ENCODE assay signal across 17 cellular contexts in genomic region chr3:14228611-14229470, GRCh38. TPM values are rescaled to one million over a fixed set of nuclear protein-coding genes. Genes with fewer than 3 reads are reported as not detected.
A peak's percentile ranks its signal among the peaks of the same experiment; 100 is the strongest.
DNase-seq lines count a peak whose midpoint lies in the region; ATAC-seq and TF ChIP-seq lines count a peak whose summit lies in the region.
"Had no signal": no experiment of that assay in that cellular context is flagged by ENCODE, and none has a peak within 500 bp of the region (broad histone marks: within the 10 kb centered on the region; RNA-seq: fewer than 3 reads in every experiment).

No MANE protein-coding gene starts in this region.

- H3K4me3 ChIP-seq in BLaER1: no peak overlapping the region
- no peak overlapping the region for H3K4me3 ChIP-seq in HEK293 (ENCODE audit: low read depth, low read length)
- H3K4me3 ChIP-seq in PC-3 (ENCODE audit: low read length): peak overlapping the region; percentile 47
- H3K4me3 ChIP-seq: adrenal gland had no signal

- ATAC-seq in PC-3: peak; percentile 71
- ATAC-seq in Right ventricle myocardium inferior: no peak
- no peak for ATAC-seq in GM18909 (IDR thresholded peaks at IDR 0.05; ENCODE audit: poor library complexity, unreplicated experiment)
- no peak for ATAC-seq in WTC11
- ATAC-seq in GM21723 (IDR thresholded peaks at IDR 0.05; ENCODE audit: unreplicated experiment): no peak
- ATAC-seq: HCT116, sciatic nerve had no signal

- H3K36me3 ChIP-seq in BLaER1: no peaks in the 10 kb centered on the region
- no peaks in the 10 kb centered on the region for H3K36me3 ChIP-seq in HEK293 (ENCODE audit: control insufficient read depth in 2 of 2, insufficient read depth in 1 of 2, low read length in 2 of 2)
- H3K36me3 ChIP-seq in PC-3 (ENCODE audit: low read depth, low read length): 0 out of 2 replicates have a peak, but pooled peaks cover 2% of the 10 kb centered on the region
- H3K36me3 ChIP-seq: adrenal gland, WERI-Rb-1 had no signal

- POLR2A ChIA-PET in HEK293 (lab: Yijun Ruan, JAX): no interaction called here
- POLR2A ChIA-PET in PC-3 (lab: Charles Lee; ENCODE audit: unreplicated experiment): no interaction called here
- POLR2A ChIA-PET in WTC11 (lab: Charles Lee): no interaction called here

- peaks cover 7% of the 10 kb centered on the region for H3F3A ChIP-seq in PC-3 (ENCODE audit: low read length, unreplicated experiment)

- H2AFZ ChIP-seq in PC-3 (ENCODE audit: low read length): no peak overlapping the region

- H3K4me3 Mint-ChIP-seq in mesothelial cell of epicardium (no peak overlapping the region), WTC11 (no peak overlapping the region)
- H3K4me3 Mint-ChIP-seq: neural crest cell had no signal

- H3K9ac ChIP-seq in BLaER1: no peak overlapping the region
- peak overlapping the region; percentile 80 for H3K9ac ChIP-seq in PC-3 (ENCODE audit: low read length)

- H3K4me1 ChIP-seq in BLaER1: peaks cover 27% of the 10 kb centered on the region
- H3K4me1 ChIP-seq in HEK293 (ENCODE audit: control insufficient read depth, insufficient read depth, low read length): no peaks in the 10 kb centered on the region
- peaks cover 77% of the 10 kb centered on the region for H3K4me1 ChIP-seq in PC-3 (ENCODE audit: insufficient read depth, low read length)

- peaks cover 7% of the 10 kb centered on the region for H3K27me3 Mint-ChIP-seq in mesothelial cell of epicardium (ENCODE audit: low read depth)
- peaks cover 24% of the 10 kb centered on the region for H3K27me3 Mint-ChIP-seq in WTC11 (ENCODE audit: low read depth)

- no peak for TF ChIP-seq CTCF in HEK293 (tag by site-specific recombination; IDR thresholded peaks at IDR 0.05)
- TF ChIP-seq CTCF in PC-3 (conservative IDR thresholded peaks at IDR 0.05; ENCODE audit: low read depth, low read length): no peak
- no peak for TF ChIP-seq CTCF in mesothelial cell of epicardium (IDR thresholded peaks at IDR 0.05; ENCODE audit: unreplicated experiment)
- TF ChIP-seq CTCF in WTC11 (IDR thresholded peaks at IDR 0.05): no peak

- H3K4me1 Mint-ChIP-seq in mesothelial cell of epicardium: peaks cover 61% of the 10 kb centered on the region
- peaks cover 30% of the 10 kb centered on the region for H3K4me1 Mint-ChIP-seq in WTC11

- no TSS peak for BruUV-seq in PC-3 (replicated peaks; lab: Mats Ljungman, UMichigan)

- H4K20me1 ChIP-seq in BLaER1 (no peaks in the 10 kb centered on the region), PC-3 (ENCODE audit: low read length) (no peaks in the 10 kb centered on the region)

- DNase-seq in PC-3: peak; percentile 88
- DNase-seq in mesothelial cell of epicardium (ENCODE audit: low spot score in 2 of 2, unreplicated experiment in 2 of 2): no peak
- no peak for DNase-seq in Right ventricle myocardium inferior (ENCODE audit: missing footprints)
- no peak for DNase-seq in WTC11 (ENCODE audit: low spot score)
- DNase-seq: adrenal gland; central memory CD4-positive, alpha-beta T cell; effector CD4-positive, alpha-beta T cell; NCI-H1105; stimulated activated CD4-positive, alpha-beta T cell treated with anti-CD3 and anti-CD28 coated beads, Interleukin-1b, Interleukin-23, amount 100 ng/mL, for 48 hours; WERI-Rb-1 had no signal

- CTCF ChIA-PET in HEK293 (lab: Yijun Ruan, JAX): interaction anchor here (0.9 to 1.0 kb wide), 3 partner anchors 18 to 33 kb away, joined by 3 to 5 read pairs (median 3); no protein-coding TSS in a partner anchor
- CTCF ChIA-PET in PC-3 (lab: Charles Lee): interaction anchor here (2.0 kb wide), 1 partner anchor 25 kb away, joined by 10 read pairs; no protein-coding TSS in a partner anchor
- CTCF ChIA-PET in WTC11 (lab: Charles Lee): interaction anchor here (0.9 to 8.2 kb wide), 3 partner anchors 10 to 25 kb away, joined by 3 to 43 read pairs (median 8); no protein-coding TSS in a partner anchor

- no peaks in the 10 kb centered on the region for H3K79me2 ChIP-seq in PC-3 (ENCODE audit: low read length)

- intact Hi-C loops in PC-3 (cut with micrococcal nuclease) (no loop called here), Right ventricle myocardium inferior (cut with DNase I) (no loop called here)

- peaks cover 10% of the 10 kb centered on the region for H3K9me3 Mint-ChIP-seq in mesothelial cell of epicardium
- H3K9me3 Mint-ChIP-seq in WTC11: peaks cover 21% of the 10 kb centered on the region

- H3K9me2 ChIP-seq in PC-3 (replicated peaks; ENCODE audit: low read length): no peaks in the 10 kb centered on the region

- H3K27ac Mint-ChIP-seq in mesothelial cell of epicardium: peak overlapping the region; percentile 66
- H3K27ac Mint-ChIP-seq in WTC11: no peak overlapping the region

- H3K27me3 ChIP-seq in BLaER1 (no peaks in the 10 kb centered on the region), PC-3 (ENCODE audit: low read length) (no peaks in the 10 kb centered on the region)
- H3K27me3 ChIP-seq: adrenal gland had no signal

- H3K9me3 ChIP-seq in BLaER1 (peaks cover 5% of the 10 kb centered on the region), HEK293 (ENCODE audit: control insufficient read depth, insufficient read depth, low read depth, low read length) (no peaks in the 10 kb centered on the region), PC-3 (ENCODE audit: low read length) (peaks cover 5% of the 10 kb centered on the region)
- H3K9me3 ChIP-seq: adrenal gland had no signal

- H3K27ac ChIP-seq in BLaER1 (no peak overlapping the region), HEK293 (ENCODE audit: extremely low read depth, low read depth, low read length) (no peak overlapping the region), PC-3 (ENCODE audit: low read length) (peak overlapping the region; percentile 99)
- H3K27ac ChIP-seq: adrenal gland, WERI-Rb-1 had no signal

- H3K36me3 Mint-ChIP-seq in mesothelial cell of epicardium: peaks cover 10% of the 10 kb centered on the region
- H3K36me3 Mint-ChIP-seq in WTC11: peaks cover 16% of the 10 kb centered on the region

- peak overlapping the region; percentile 52 for H3K4me2 ChIP-seq in BLaER1
- H3K4me2 ChIP-seq in PC-3 (ENCODE audit: low read length): peak overlapping the region; percentile 72

TF ChIP-seq in HEK293, 187 proteins besides CTCF, POLR2A, EP300 and RAD21:
- TF ChIP-seq ZNF449 (tag by site-specific recombination; IDR thresholded peaks at IDR 0.05) (peak; percentile 89), ZNF513 (tag by site-specific recombination; IDR thresholded peaks at IDR 0.05) (no peak)

TF ChIP-seq in WTC11, 78 proteins besides CTCF, POLR2A, EP300 and RAD21:
- no peak for TF ChIP-seq SP1 (CRISPR knock-in tag; conservative IDR thresholded peaks at IDR 0.05)
- TF ChIP-seq ZNF121 (CRISPR knock-in tag; IDR thresholded peaks at IDR 0.05): no peak
- TF ChIP-seq, protein P1, sequence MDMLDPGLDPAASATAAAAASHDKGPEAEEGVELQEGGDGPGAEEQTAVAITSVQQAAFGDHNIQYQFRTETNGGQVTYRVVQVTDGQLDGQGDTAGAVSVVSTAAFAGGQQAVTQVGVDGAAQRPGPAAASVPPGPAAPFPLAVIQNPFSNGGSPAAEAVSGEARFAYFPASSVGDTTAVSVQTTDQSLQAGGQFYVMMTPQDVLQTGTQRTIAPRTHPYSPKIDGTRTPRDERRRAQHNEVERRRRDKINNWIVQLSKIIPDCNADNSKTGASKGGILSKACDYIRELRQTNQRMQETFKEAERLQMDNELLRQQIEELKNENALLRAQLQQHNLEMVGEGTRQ (CRISPR knock-in tag; IDR thresholded peaks at IDR 0.05): no peak
- no peak for TF ChIP-seq ZNF138 (CRISPR knock-in tag; conservative IDR thresholded peaks at IDR 0.05)
- no peak for TF ChIP-seq EMX1 (CRISPR knock-in tag; IDR thresholded peaks at IDR 0.05)
- TF ChIP-seq CBFB (CRISPR knock-in tag; IDR thresholded peaks at IDR 0.05; ENCODE audit: low read depth): no peak
- TF ChIP-seq ELF4 (CRISPR knock-in tag; IDR thresholded peaks at IDR 0.05; ENCODE audit: low read depth): no peak
- TF ChIP-seq ESRRA (CRISPR knock-in tag; IDR thresholded peaks at IDR 0.05; ENCODE audit: borderline replicate concordance): no peak
- TF ChIP-seq, protein P2, sequence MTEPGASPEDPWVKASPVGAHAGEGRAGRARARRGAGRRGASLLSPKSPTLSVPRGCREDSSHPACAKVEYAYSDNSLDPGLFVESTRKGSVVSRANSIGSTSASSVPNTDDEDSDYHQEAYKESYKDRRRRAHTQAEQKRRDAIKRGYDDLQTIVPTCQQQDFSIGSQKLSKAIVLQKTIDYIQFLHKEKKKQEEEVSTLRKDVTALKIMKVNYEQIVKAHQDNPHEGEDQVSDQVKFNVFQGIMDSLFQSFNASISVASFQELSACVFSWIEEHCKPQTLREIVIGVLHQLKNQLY (CRISPR knock-in tag; IDR thresholded peaks at IDR 0.05): no peak
- TF ChIP-seq, protein P3, sequence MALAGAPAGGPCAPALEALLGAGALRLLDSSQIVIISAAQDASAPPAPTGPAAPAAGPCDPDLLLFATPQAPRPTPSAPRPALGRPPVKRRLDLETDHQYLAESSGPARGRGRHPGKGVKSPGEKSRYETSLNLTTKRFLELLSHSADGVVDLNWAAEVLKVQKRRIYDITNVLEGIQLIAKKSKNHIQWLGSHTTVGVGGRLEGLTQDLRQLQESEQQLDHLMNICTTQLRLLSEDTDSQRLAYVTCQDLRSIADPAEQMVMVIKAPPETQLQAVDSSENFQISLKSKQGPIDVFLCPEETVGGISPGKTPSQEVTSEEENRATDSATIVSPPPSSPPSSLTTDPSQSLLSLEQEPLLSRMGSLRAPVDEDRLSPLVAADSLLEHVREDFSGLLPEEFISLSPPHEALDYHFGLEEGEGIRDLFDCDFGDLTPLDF (CRISPR knock-in tag; IDR thresholded peaks at IDR 0.05): no peak
- TF ChIP-seq SMAD3 (CRISPR knock-in tag; IDR thresholded peaks at IDR 0.05; ENCODE audit: borderline replicate concordance): no peak
- TF ChIP-seq, protein P4, sequence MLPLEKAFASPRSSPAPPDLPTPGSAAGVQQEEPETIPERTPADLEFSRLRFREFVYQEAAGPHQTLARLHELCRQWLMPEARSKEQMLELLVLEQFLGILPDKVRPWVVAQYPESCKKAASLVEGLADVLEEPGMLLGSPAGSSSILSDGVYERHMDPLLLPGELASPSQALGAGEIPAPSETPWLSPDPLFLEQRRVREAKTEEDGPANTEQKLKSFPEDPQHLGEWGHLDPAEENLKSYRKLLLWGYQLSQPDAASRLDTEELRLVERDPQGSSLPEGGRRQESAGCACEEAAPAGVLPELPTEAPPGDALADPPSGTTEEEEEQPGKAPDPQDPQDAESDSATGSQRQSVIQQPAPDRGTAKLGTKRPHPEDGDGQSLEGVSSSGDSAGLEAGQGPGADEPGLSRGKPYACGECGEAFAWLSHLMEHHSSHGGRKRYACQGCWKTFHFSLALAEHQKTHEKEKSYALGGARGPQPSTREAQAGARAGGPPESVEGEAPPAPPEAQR (CRISPR knock-in tag; IDR thresholded peaks at IDR 0.05): no peak
- no peak for TF ChIP-seq NR2C2 (CRISPR knock-in tag; IDR thresholded peaks at IDR 0.05)

RNA-seq across cellular contexts. Expression of gene LSM3, which starts 50.2 kb away (rescaled TPM):
- total RNA-seq in PC-3 (2014; rRNA removed) (22.0 and 27.2 TPM in 2 replicates), mesothelial cell of epicardium (9.6 to 10.9 TPM (median 9.7 TPM) in 3 replicates), Right ventricle myocardium inferior (17.2 TPM), WTC11 (2021) (17.7 to 21.4 TPM (median 17.8 TPM) in 3 replicates)

RNA-seq across cellular contexts. Expression of gene XPC, which starts 50.4 kb away (rescaled TPM):
- total RNA-seq in PC-3 (2014; rRNA removed) (24.3 and 26.1 TPM in 2 replicates), mesothelial cell of epicardium (47.5 to 52.0 TPM (median 47.8 TPM) in 3 replicates), Right ventricle myocardium inferior (7.7 TPM), WTC11 (2021) (31.7 to 34.9 TPM (median 32.6 TPM) in 3 replicates)
